1 cellular context compared by ENCODE assay signal in genomic region chrX:21375795-21376069, GRCh38.
TF ChIP-seq lines count a peak whose summit lies in the region.

No MANE protein-coding gene starts in this region.

TF ChIP-seq in HEK293, 187 proteins besides CTCF, POLR2A, EP300 and RAD21 (continued from another document):
- TF ChIP-seq ZBTB49 (tag by site-specific recombination; IDR thresholded peaks at IDR 0.05; ENCODE audit: low read depth) (no peak), ZNF488 (tag by site-specific recombination; IDR thresholded peaks at IDR 0.05) (no peak), ZNF660 (tag by site-specific recombination; IDR thresholded peaks at IDR 0.05) (no peak)
